Comparison of ENCODE assay signal across 8 cellular contexts in the genomic region with DNA sequence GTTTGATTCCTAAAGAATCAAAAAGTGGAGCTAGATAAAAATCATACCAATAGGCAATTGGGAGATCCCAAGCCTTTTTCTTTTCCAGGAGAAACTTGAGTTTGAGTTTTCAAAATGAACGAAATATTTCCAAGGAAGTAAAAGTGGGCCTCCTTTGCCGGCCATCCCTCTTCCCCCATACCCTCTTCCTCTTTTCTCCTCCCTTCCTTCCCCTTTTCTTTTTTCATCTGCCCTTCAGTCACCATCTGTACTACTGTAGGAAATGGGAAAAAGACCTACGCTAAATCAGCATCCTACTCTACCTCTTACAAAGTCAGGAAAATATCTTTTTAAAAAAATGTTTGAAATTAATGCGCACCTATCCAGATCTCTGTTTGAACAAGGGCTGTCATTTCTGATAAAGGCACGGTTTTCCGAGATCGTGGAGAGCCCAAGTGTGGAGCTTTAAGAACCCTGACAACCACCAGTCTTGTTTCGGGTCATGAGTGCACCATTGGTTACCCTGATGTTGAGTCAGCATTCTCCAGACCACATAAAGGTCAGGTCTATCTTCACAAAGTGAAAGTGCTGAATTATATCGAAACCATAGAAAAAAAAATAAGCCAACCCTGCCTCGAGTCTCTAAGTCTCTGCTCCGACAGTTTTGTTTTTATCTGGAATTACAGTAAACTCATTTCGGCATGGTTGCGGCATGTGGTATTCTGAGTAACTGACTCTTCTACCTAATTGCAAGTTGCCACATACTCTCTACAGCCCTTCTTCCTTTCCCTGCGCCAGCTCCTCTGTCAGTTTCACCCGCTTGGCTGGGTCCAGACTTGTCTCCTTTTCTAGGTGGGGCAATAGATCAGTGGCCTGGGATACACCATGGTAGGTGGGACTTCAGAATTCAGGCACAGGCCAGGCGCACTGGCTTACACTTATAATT.
DNase-seq lines count a peak whose midpoint lies in the region; ATAC-seq and TF ChIP-seq lines count a peak whose summit lies in the region.
"Had no signal": no experiment of that assay in that cellular context is flagged by ENCODE, and none has a peak within 500 bp of the region (broad histone marks: within the 10 kb centered on the region; RNA-seq: fewer than 3 reads in every experiment).

No MANE protein-coding gene starts in this region.

- no peak for TF ChIP-seq EP300 in stomach (IDR thresholded peaks at IDR 0.05)

- DNase-seq in GM19238 (ENCODE audit: insufficient read length, low spot score) (peak; percentile 53), stomach (no peak), kidney glomerular epithelial cell (lab: John Stamatoyannopoulos, UW) (no peak)
- peak in 1 of 2 donors; percentile 55 for DNase-seq in stimulated activated naive CD8-positive, alpha-beta T cell treated with anti-CD3 and anti-CD28 coated beads, Interleukin-15, amount 100 ng/mL, for 72 hours

- H3K9me3 ChIP-seq in stomach, result no peaks in the 10 kb centered on the region

- no peak for TF ChIP-seq POLR2A in stomach (IDR thresholded peaks at IDR 0.05)

- peaks cover 27% of the 10 kb centered on the region for H3K4me1 Mint-ChIP-seq in T-helper 1 cell treated with Interleukin-12 subunit alpha and Interleukin-12 subunit beta and Interleukin-4 antibody, amounts not matched to agents 30 μg/mL and 1 μg/mL, for 36 hours (ENCODE audit: low read depth)
- H3K4me1 Mint-ChIP-seq in stimulated activated naive CD8-positive, alpha-beta T cell treated with anti-CD3 and anti-CD28 coated beads, Interleukin-15, amount 100 ng/mL, for 72 hours, result peaks cover 22% of the 10 kb centered on the region

- no peak for TF ChIP-seq CTCF in stomach (IDR thresholded peaks at IDR 0.05)

- ATAC-seq in HG03025 (IDR thresholded peaks at IDR 0.05; ENCODE audit: low FRiP score, unreplicated experiment), result peak; percentile 92
- peak; percentile 98 for ATAC-seq in esophagus mucosa
- ATAC-seq in stimulated activated naive CD8-positive, alpha-beta T cell treated with anti-CD3 and anti-CD28 coated beads, Interleukin-15, amount 100 ng/mL, for 72 hours, result peak; percentile 91

- H3K36me3 ChIP-seq in stomach, result no peaks in the 10 kb centered on the region

- H3K27ac Mint-ChIP-seq in T-helper 1 cell treated with Interleukin-12 subunit alpha and Interleukin-12 subunit beta and Interleukin-4 antibody, amounts not matched to agents 30 μg/mL and 1 μg/mL, for 36 hours, result peak overlapping the region; percentile 84
- peak overlapping the region; percentile 9 to 41 for H3K27ac Mint-ChIP-seq in stimulated activated naive CD8-positive, alpha-beta T cell treated with anti-CD3 and anti-CD28 coated beads, Interleukin-15, amount 100 ng/mL, for 72 hours

- H3K4me3 ChIP-seq in stomach, result no peak overlapping the region
- H3K4me3 ChIP-seq: SK-N-MC had no signal

- peak overlapping the region; percentile 23 for H3K4me3 Mint-ChIP-seq in T-helper 1 cell treated with Interleukin-12 subunit alpha and Interleukin-12 subunit beta and Interleukin-4 antibody, amounts not matched to agents 30 μg/mL and 1 μg/mL, for 36 hours
- H3K4me3 Mint-ChIP-seq in stimulated activated naive CD8-positive, alpha-beta T cell treated with anti-CD3 and anti-CD28 coated beads, Interleukin-15, amount 100 ng/mL, for 72 hours, result peak overlapping the region in 1 of 2 donors; percentile 42

- peaks cover 0 to 4% (median 0%) of the 10 kb centered on the region in 4 donors for H3K4me1 ChIP-seq in stomach

- peaks cover 33% of the 10 kb centered on the region for H3K36me3 Mint-ChIP-seq in T-helper 1 cell treated with Interleukin-12 subunit alpha and Interleukin-12 subunit beta and Interleukin-4 antibody, amounts not matched to agents 30 μg/mL and 1 μg/mL, for 36 hours (ENCODE audit: low read depth)

- 71 to 76% (median 72%) methylated on average over 16 of the region's 16 CpGs for WGBS in stomach, 5 donors

- peaks cover 54% of the 10 kb centered on the region for H3K27me3 Mint-ChIP-seq in T-helper 1 cell treated with Interleukin-12 subunit alpha and Interleukin-12 subunit beta and Interleukin-4 antibody, amounts not matched to agents 30 μg/mL and 1 μg/mL, for 36 hours (ENCODE audit: low read depth)
- peaks cover 7% of the 10 kb centered on the region for H3K27me3 Mint-ChIP-seq in stimulated activated naive CD8-positive, alpha-beta T cell treated with anti-CD3 and anti-CD28 coated beads, Interleukin-15, amount 100 ng/mL, for 72 hours

- H3K27ac ChIP-seq in stomach, result peak overlapping the region in 2 of 5 donors; percentile 14 to 30
- H3K27ac ChIP-seq: SK-N-MC had no signal

- H3K27me3 ChIP-seq in stomach, result no peaks in the 10 kb centered on the region

- intact Hi-C loops in stomach (cut with DNase I; ENCODE audit: low total_unique reads), result no loop called here

- H3K9me3 Mint-ChIP-seq in T-helper 1 cell treated with Interleukin-12 subunit alpha and Interleukin-12 subunit beta and Interleukin-4 antibody, amounts not matched to agents 30 μg/mL and 1 μg/mL, for 36 hours, result peaks cover 4% of the 10 kb centered on the region
- peaks cover 0 to 5% of the 10 kb centered on the region in 2 donors for H3K9me3 Mint-ChIP-seq in stimulated activated naive CD8-positive, alpha-beta T cell treated with anti-CD3 and anti-CD28 coated beads, Interleukin-15, amount 100 ng/mL, for 72 hours
